8 cellular contexts compared by ENCODE assay signal in genomic region chr3:177191108-177191779, GRCh38. TPM values are rescaled to one million over a fixed set of nuclear protein-coding genes. Genes with fewer than 3 reads are reported as not detected.
DNase-seq lines count a peak whose midpoint lies in the region; ATAC-seq and TF ChIP-seq lines count a peak whose summit lies in the region.

No MANE protein-coding gene starts in this region.

- peak overlapping the region; percentile 89 for H3K4me3 ChIP-seq in BLaER1
- no peak overlapping the region for H3K4me3 ChIP-seq in GM23338
- H3K4me3 ChIP-seq in left lung, result no peak overlapping the region

- H4K20me1 ChIP-seq in BLaER1, result peaks cover 91% of the 10 kb centered on the region
- H4K20me1 ChIP-seq in GM23338 (replicated peaks; ENCODE audit: insufficient read depth), result peaks cover 78% of the 10 kb centered on the region

- H3K4me1 ChIP-seq in BLaER1 (peaks cover 68% of the 10 kb centered on the region), GM23338 (ENCODE audit: insufficient read depth) (peaks cover 41% of the 10 kb centered on the region), left lung (peaks cover 8 to 53% of the 10 kb centered on the region in 2 donors)

- DNase-seq in GM23338 (ENCODE audit: low spot score) (no peak), left lung (no peak), dermis blood vessel endothelial cell (no peak), NCI-H1092 (lab: John Stamatoyannopoulos, UW) (no peak), left lobe of liver (ENCODE audit: low spot score) (no peak)

- H3K27me3 ChIP-seq in BLaER1, result no peaks in the 10 kb centered on the region
- H3K27me3 ChIP-seq in GM23338 (ENCODE audit: insufficient read depth), result no peaks in the 10 kb centered on the region
- no peaks in the 10 kb centered on the region for H3K27me3 ChIP-seq in left lung

- TF ChIP-seq CTCF in GM23338 (conservative IDR thresholded peaks at IDR 0.05; ENCODE audit: low read depth in 2 of 2), result no peak
- TF ChIP-seq CTCF in left lung (IDR thresholded peaks at IDR 0.05), result no peak

- H3K27ac Mint-ChIP-seq in GM23338, result peak overlapping the region; percentile 68

- peaks cover 10% of the 10 kb centered on the region for H3K27me3 Mint-ChIP-seq in GM23338 (ENCODE audit: insufficient read depth, low read depth, poor library complexity)

- H3K27ac ChIP-seq in BLaER1, result peak overlapping the region; percentile 5; the same call in 1 of the 2 replicates
- H3K27ac ChIP-seq in GM23338 (ENCODE audit: low read depth), result no peak overlapping the region
- H3K27ac ChIP-seq in left lung, result peak overlapping the region; percentile 39 to 64

- H3K36me3 ChIP-seq in BLaER1, result peaks cover 63% of the 10 kb centered on the region
- H3K36me3 ChIP-seq in GM23338 (ENCODE audit: insufficient read depth), result no peaks in the 10 kb centered on the region
- H3K36me3 ChIP-seq in left lung, result no peaks in the 10 kb centered on the region

- H3K4me3 Mint-ChIP-seq in GM23338, result peak overlapping the region; percentile 6; the same call in 1 of the 3 replicates

- intact Hi-C loops in left lung (cut with DNase I), result loop anchor here in 1 of 2 donors (10.0 kb wide), 1 partner anchor 136 kb away; no protein-coding TSS in a partner anchor

- peak overlapping the region; percentile 97; the same call in 1 of the 2 replicates for H3K9ac ChIP-seq in BLaER1

- ATAC-seq in GM23338 (peak; percentile 22; the same call in 1 of the 3 replicates), SK-N-SH treated with all-trans-retinoic acid at 6 μM for 48 hours (no peak; the same call in 2 of the 3 replicates), left lung (no peak), GM18909 (IDR thresholded peaks at IDR 0.05; ENCODE audit: poor library complexity, unreplicated experiment) (no peak), left lobe of liver (no peak)

- H3K9me3 ChIP-seq in BLaER1 (no peaks in the 10 kb centered on the region), left lung (no peaks in the 10 kb centered on the region)

- peak overlapping the region; percentile 89 for H3K4me2 ChIP-seq in BLaER1
- peak overlapping the region; percentile 48 for H3K4me2 ChIP-seq in GM23338

- H3K9me2 ChIP-seq in GM23338 (ENCODE audit: insufficient read depth), result no peaks in the 10 kb centered on the region

- H3K4me1 Mint-ChIP-seq in GM23338, result peaks cover 50% of the 10 kb centered on the region

- H2AFZ ChIP-seq in GM23338, result no peak overlapping the region

- H3K79me2 ChIP-seq in GM23338 (replicated peaks; ENCODE audit: insufficient read depth), result peaks cover 100% of the 10 kb centered on the region

- no peaks in the 10 kb centered on the region for H3K9me3 Mint-ChIP-seq in GM23338

- H3K36me3 Mint-ChIP-seq in GM23338 (ENCODE audit: low read depth), result peaks cover 36% of the 10 kb centered on the region

- H3F3A ChIP-seq in GM23338 (replicated peaks; ENCODE audit: low read depth), result 0 out of 2 replicates have a peak, but pooled peaks cover 4% of the 10 kb centered on the region

TF ChIP-seq in GM23338, 12 proteins besides CTCF, POLR2A, EP300 and RAD21 (continues in another document):
- TF ChIP-seq, protein P1, sequence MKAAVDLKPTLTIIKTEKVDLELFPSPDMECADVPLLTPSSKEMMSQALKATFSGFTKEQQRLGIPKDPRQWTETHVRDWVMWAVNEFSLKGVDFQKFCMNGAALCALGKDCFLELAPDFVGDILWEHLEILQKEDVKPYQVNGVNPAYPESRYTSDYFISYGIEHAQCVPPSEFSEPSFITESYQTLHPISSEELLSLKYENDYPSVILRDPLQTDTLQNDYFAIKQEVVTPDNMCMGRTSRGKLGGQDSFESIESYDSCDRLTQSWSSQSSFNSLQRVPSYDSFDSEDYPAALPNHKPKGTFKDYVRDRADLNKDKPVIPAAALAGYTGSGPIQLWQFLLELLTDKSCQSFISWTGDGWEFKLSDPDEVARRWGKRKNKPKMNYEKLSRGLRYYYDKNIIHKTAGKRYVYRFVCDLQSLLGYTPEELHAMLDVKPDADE (IDR thresholded peaks at IDR 0.05), result no peak
- TF ChIP-seq CREB1 (CRISPR knock-in tag; IDR thresholded peaks at IDR 0.05; ENCODE audit: low read depth) (no peak), JUNB (IDR thresholded peaks at IDR 0.05; ENCODE audit: unreplicated experiment) (no peak), EZH2 (IDR thresholded peaks at IDR 0.05; ENCODE audit: low read depth, unreplicated experiment) (no peak), POLR2AphosphoS5 (IDR thresholded peaks at IDR 0.05; ENCODE audit: low read depth) (no peak), ZNF114 (CRISPR knock-in tag; IDR thresholded peaks at IDR 0.05) (no peak)

TF ChIP-seq in SK-N-SH treated with all-trans-retinoic acid at 6 μM for 48 hours, 23 proteins besides CTCF, POLR2A, EP300 and RAD21:
- TF ChIP-seq CSDC2 (CRISPR knock-in tag; IDR thresholded peaks at IDR 0.05) (no peak), ISL1 (CRISPR knock-in tag; IDR thresholded peaks at IDR 0.05) (0 out of 2 replicates have a peak, but pooled peaks have one; percentile 6)
TF ChIP-seq in SK-N-SH treated with all-trans-retinoic acid at 6 μM for 48 hours: peak in this region for 1.

RNA-seq across cellular contexts. Expression of gene TBL1XR1, which starts 6.0 kb away (rescaled TPM):
- 122 and 130 TPM in 2 replicates for total RNA-seq in GM23338 (2014; rRNA removed; shearing (Covaris generic))
- polyA plus RNA-seq in GM23338 (2016; fragmentation: Nextera tagmentation; extraction: Ambion mirVana), result 37.7 and 49.6 TPM in 2 replicates
- 100 to 1,000 TPM; 152 to 163 TPM for total RNA-seq in left lung
- total RNA-seq in dermis blood vessel endothelial cell, result 117 and 144 TPM in 2 replicates
- 57.1 TPM for total RNA-seq in left lobe of liver
